In genomic region chr18:34531110-34531509, GRCh38 we compare ENCODE assay signal across 29 cellular contexts.
"Had no signal": no experiment of that assay in that cellular context is flagged by ENCODE, and none has a peak within 500 bp of the region (broad histone marks: within the 10 kb centered on the region; RNA-seq: fewer than 3 reads in every experiment).

No MANE protein-coding gene starts in this region.

- H3K4me3 ChIP-seq: Peyer's patch, SJSA1 had no signal

- H3K4me1 ChIP-seq: Peyer's patch, SJSA1 had no signal

- H3K4me2 ChIP-seq: KMS-11, SK-N-SH had no signal

- H3K36me3 ChIP-seq: Peyer's patch, SJSA1 had no signal

- DNase-seq: Karpas-422, MM.1S, MV-4-11, NCI-H1092, NCI-H1105, NCI-H1417 treated with DMSO at 0.1 percent for 48 hours, NCI-H1436 treated with DMSO at 0.1 percent for 48 hours, NCI-H1694 treated with DMSO at 0.1 percent for 48 hours, NCI-H187 treated with DMSO at 0.1 percent for 48 hours, NCI-H2029, NCI-H2081, NCI-H2171, NCI-H226, NCI-H446 treated with DMSO at 0.1 percent for 48 hours, NCI-H510A, NCI-H524, NCI-H526, NCI-H69, NCI-H748 treated with DMSO at 0.1 percent for 48 hours, NCI-H82, PC-3, Peyer's patch, Right ventricle myocardium superior, RPMI8226, SHP77 treated with DMSO at 0.1 percent for 48 hours, SK-N-SH, SW 1271 had no signal

- H3K27ac ChIP-seq: KMS-11, Peyer's patch, SJSA1 had no signal

- H3K27me3 ChIP-seq: Peyer's patch, SJSA1 had no signal

- H3K9ac ChIP-seq: KMS-11, SK-N-SH had no signal

- H3K9me3 ChIP-seq: Peyer's patch, SJSA1, SK-N-SH had no signal

- ATAC-seq: PC-3 had no signal
